9 cellular contexts compared by ENCODE assay signal in genomic region chr2:52810460-52810859, GRCh38.
A peak's percentile ranks its signal among the peaks of the same experiment; 100 is the strongest.
DNase-seq lines count a peak whose midpoint lies in the region; ATAC-seq and TF ChIP-seq lines count a peak whose summit lies in the region.
"Had no signal": no experiment of that assay in that cellular context is flagged by ENCODE, and none has a peak within 500 bp of the region (broad histone marks: within the 10 kb centered on the region; RNA-seq: fewer than 3 reads in every experiment).

No MANE protein-coding gene starts in this region.

- intact Hi-C loops in natural killer cell (cut with micrococcal nuclease): no loop called here

- no peak overlapping the region for H3K4me2 ChIP-seq in fibroblast of lung (ENCODE audit: extremely low read depth, insufficient read depth, low read length)

- no peak overlapping the region for H3K27ac ChIP-seq in fibroblast of lung (ENCODE audit: insufficient read depth, low read length)

- H3K79me2 ChIP-seq in fibroblast of lung (ENCODE audit: control insufficient read depth, insufficient read depth, low read length): no peaks in the 10 kb centered on the region

- DNase-seq in NCI-H2171 treated with DMSO at 0.1 percent for 48 hours (lab: John Stamatoyannopoulos, UW) (peak; percentile 9), NCI-H2171 (lab: John Stamatoyannopoulos, UW) (no peak), NCI-H460 (ENCODE audit: extremely low read depth, low read depth) (peak; percentile 53), fibroblast of lung (ENCODE audit: low read depth in 2 of 2) (peak; percentile 37 to 63), skeletal muscle cell (ENCODE audit: low read depth) (peak; percentile 5), natural killer cell (no peak)
- DNase-seq in activated CD8-positive, alpha-beta memory T cell treated with anti-CD3 and anti-CD28 coated beads, Interleukin-2, amount 50 U/mL, for 4 hours: no peak
- DNase-seq in activated effector memory CD4-positive, alpha-beta T cell treated with anti-CD3 and anti-CD28 coated beads, Interleukin-2, amount 50 U/mL, for 16 hours: no peak
- DNase-seq: central memory CD4-positive, alpha-beta T cell had no signal

- H3K36me3 ChIP-seq in fibroblast of lung (ENCODE audit: control insufficient read depth, insufficient read depth, low read length): no peaks in the 10 kb centered on the region

- H4K20me1 ChIP-seq in fibroblast of lung (ENCODE audit: control insufficient read depth, extremely low read depth, insufficient read depth, low read length): no peaks in the 10 kb centered on the region

- no peaks in the 10 kb centered on the region for H3K4me1 ChIP-seq in fibroblast of lung (ENCODE audit: control insufficient read depth, extremely low read depth, insufficient read depth, low read length)

- no peak for ATAC-seq in natural killer cell

- no peak overlapping the region for H3K27ac Mint-ChIP-seq in natural killer cell

- H3K27me3 ChIP-seq in fibroblast of lung (ENCODE audit: control insufficient read depth, insufficient read depth, low read length): no peaks in the 10 kb centered on the region

- no peaks in the 10 kb centered on the region for H3K4me1 Mint-ChIP-seq in natural killer cell

- H3K9me3 Mint-ChIP-seq in natural killer cell: peaks cover 0 to 15% of the 10 kb centered on the region in 2 donors

- H3K9me3 ChIP-seq in fibroblast of lung (ENCODE audit: control insufficient read depth, insufficient read depth, low read depth, low read length): no peaks in the 10 kb centered on the region

- no peak overlapping the region for H2AFZ ChIP-seq in fibroblast of lung (ENCODE audit: low read length)

- no peaks in the 10 kb centered on the region for H3K27me3 Mint-ChIP-seq in natural killer cell (ENCODE audit: low read depth in 2 of 2)

- H3K4me3 ChIP-seq in fibroblast of lung (replicated peaks in 1 of 4; ENCODE audit: control extremely low read depth in 1 of 4, insufficient read depth in 1 of 4, low read depth in 3 of 4, low read length in 4 of 4): no peak overlapping the region
- H3K4me3 ChIP-seq in skeletal muscle cell (ENCODE audit: low read depth, low read length): no peak overlapping the region

- H3K36me3 Mint-ChIP-seq in natural killer cell: no peaks in the 10 kb centered on the region

- H3K4me3 Mint-ChIP-seq in natural killer cell: no peak overlapping the region

- H3K9ac ChIP-seq in fibroblast of lung (ENCODE audit: insufficient read depth, low read length): no peak overlapping the region

- peak; percentile 19 to 52 for TF ChIP-seq CTCF in fibroblast of lung (conservative IDR thresholded peaks at IDR 0.05 in 1 of 2, IDR thresholded peaks at IDR 0.05 in 1 of 2; ENCODE audit: low read depth in 1 of 2, low read length in 2 of 2)
- TF ChIP-seq CTCF in natural killer cell (IDR thresholded peaks at IDR 0.05): no peak

Comparison
In these comparisons a context has a peak if more than half of its experiments do, and no peak if none do; other contexts are left out.
1. DNase-seq: peak in NCI-H2171 treated with DMSO at 0.1 percent for 48 hours (single experiment), NCI-H460 (single experiment), fibroblast of lung (2 of 2) and skeletal muscle cell (single experiment); none in NCI-H2171 (single experiment), activated CD8-positive, alpha-beta memory T cell treated with anti-CD3 and anti-CD28 coated beads, Interleukin-2, amount 50 U/mL, for 4 hours (single experiment), activated effector memory CD4-positive, alpha-beta T cell treated with anti-CD3 and anti-CD28 coated beads, Interleukin-2, amount 50 U/mL, for 16 hours (single experiment) and natural killer cell (single experiment).